18 cellular contexts compared by ENCODE assay signal in the genomic region with DNA sequence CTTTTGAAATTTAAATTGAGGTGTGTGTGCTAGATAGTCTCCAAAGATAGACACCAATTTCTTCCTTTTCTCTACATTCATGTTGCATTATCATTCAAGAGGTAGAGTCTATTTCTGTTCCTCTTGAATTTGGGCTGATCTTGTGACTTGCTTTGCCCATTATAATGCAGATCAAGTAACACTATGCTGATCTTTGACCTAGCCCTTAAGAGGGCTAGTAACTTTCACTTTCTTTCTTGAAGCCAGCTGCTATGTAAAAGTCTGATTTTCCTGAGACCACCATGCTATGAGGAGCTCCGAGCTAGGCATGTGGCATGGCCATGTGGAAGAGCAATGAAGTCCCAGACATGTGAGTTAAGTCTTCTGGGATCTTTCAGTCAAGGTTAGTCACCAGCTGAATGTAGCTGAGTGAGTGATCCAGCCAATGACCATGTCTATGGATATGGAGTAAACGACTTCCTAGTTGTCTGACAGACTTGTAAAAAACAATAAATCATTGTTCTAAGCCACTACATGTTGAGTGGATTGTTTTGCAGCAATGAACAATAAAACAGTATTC.
DNase-seq lines count a peak whose midpoint lies in the region; ATAC-seq, FAIRE-seq and TF ChIP-seq lines count a peak whose summit lies in the region.
"Had no signal": no experiment of that assay in that cellular context is flagged by ENCODE, and none has a peak within 500 bp of the region (broad histone marks: within the 10 kb centered on the region; RNA-seq: fewer than 3 reads in every experiment).

No MANE protein-coding gene starts in this region.

- no peak overlapping the region for H2BK20ac ChIP-seq in H1 (ENCODE audit: low read length)

- H3K4me1 ChIP-seq in HUES64 (ENCODE audit: insufficient read depth, low read length) (peaks cover 19% of the 10 kb centered on the region), H1 (replicated peaks in 1 of 4; ENCODE audit: control insufficient read depth in 3 of 4, insufficient read depth in 4 of 4, low read length in 3 of 4) (peaks cover 0 to 8% (median 2%) of the 10 kb centered on the region in 4 experiments; a peak in 4 of 7 replicates)
- H3K4me1 ChIP-seq in naive thymus-derived CD4-positive, alpha-beta T cell (ENCODE audit: control insufficient read depth in 2 of 2, insufficient read depth in 2 of 2, low read length in 2 of 2) = no peaks in the 10 kb centered on the region
- H3K4me1 ChIP-seq: prostate gland, suprapubic skin had no signal

- intact Hi-C loops in naive thymus-derived CD4-positive, alpha-beta T cell (cut with micrococcal nuclease) = no loop called here

- H3K36me3 ChIP-seq in HUES64 (ENCODE audit: insufficient read depth, low read length) = no peaks in the 10 kb centered on the region
- H3K36me3 ChIP-seq in H1 (ENCODE audit: control insufficient read depth in 2 of 4, insufficient read depth in 4 of 4, low read length in 3 of 4) = no peaks in the 10 kb centered on the region
- H3K36me3 ChIP-seq in naive thymus-derived CD4-positive, alpha-beta T cell (ENCODE audit: control insufficient read depth in 2 of 3, insufficient read depth in 3 of 3, low read length in 3 of 3) = no peaks in the 10 kb centered on the region
- H3K36me3 ChIP-seq: cardiac muscle cell, prostate gland, suprapubic skin had no signal

- no peaks in the 10 kb centered on the region for H3K79me2 ChIP-seq in H1 (ENCODE audit: control insufficient read depth in 1 of 2, insufficient read depth in 2 of 2, low read length in 2 of 2)

- peak; percentile 84 for FAIRE-seq in H1 (lab: Jason Lieb, UNC)

- ATAC-seq in naive thymus-derived CD4-positive, alpha-beta T cell = no peak
- no peak for ATAC-seq in GM21717 (IDR thresholded peaks at IDR 0.05; ENCODE audit: unreplicated experiment)
- no peak for ATAC-seq in HG03159 (IDR thresholded peaks at IDR 0.05; ENCODE audit: unreplicated experiment)
- ATAC-seq: activated CD4-positive, alpha-beta T cell treated with anti-CD3 and anti-CD28 coated beads for 36 hours; mucosa of descending colon had no signal

- no peak overlapping the region for H2BK12ac ChIP-seq in H1 (ENCODE audit: low read depth, low read length)

- CTCF ChIA-PET in H1 (lab: Charles Lee; ENCODE audit: partially characterized antibody) = no interaction called here
- CTCF ChIA-PET in naive thymus-derived CD4-positive, alpha-beta T cell (lab: Charles Lee) = no interaction called here

- no peak for TF ChIP-seq EP300 in H1 (IDR thresholded peaks at IDR 0.05; ENCODE audit: borderline replicate concordance in 1 of 2, low read depth in 2 of 2, low read length in 2 of 2)

- peak overlapping the region; percentile 34 to 45; a peak in 3 of 4 replicates for H3K4me2 ChIP-seq in H1 (ENCODE audit: insufficient read depth in 1 of 2, low read depth in 2 of 2, low read length in 2 of 2)
- H3K4me2 ChIP-seq: KMS-11 had no signal

- peaks cover 0 to 6% (median 0%) of the 10 kb centered on the region in 5 donors for H3K27me3 Mint-ChIP-seq in naive thymus-derived CD4-positive, alpha-beta T cell

- H2AFZ ChIP-seq in H1 (ENCODE audit: low read length) = peak overlapping the region; percentile 71

- 80% methylated on average over 2 of the region's 2 CpGs for WGBS in HUES64
- WGBS in H1 (ENCODE audit: extremely low coverage in 1 of 2, insufficient coverage in 1 of 2, insufficient read length in 1 of 2, insufficient replicate concordance in 2 of 2, low coverage in 1 of 2, low lambda C conversion rate in 2 of 2, missing lambda C conversion rate in 1 of 2), 2 experiments = 90% methylated on average over 2 of the region's 2 CpGs; no CpG with 5 or more reads in 1 of the 2 experiments

- H3K27ac ChIP-seq in HUES64 (ENCODE audit: low read depth, low read length) (peak overlapping the region; percentile 64; the same call in 1 of the 2 replicates), H1 (ENCODE audit: low read depth, low read length) (0 out of 2 replicates have a peak overlapping the region, but pooled peaks have one; percentile 22)
- no peak overlapping the region for H3K27ac ChIP-seq in naive thymus-derived CD4-positive, alpha-beta T cell (ENCODE audit: low read depth, low read length)
- H3K27ac ChIP-seq: cardiac muscle cell, KMS-11, prostate gland, suprapubic skin had no signal

- peak overlapping the region; percentile 44 for H4K91ac ChIP-seq in H1 (replicated peaks; ENCODE audit: insufficient read length, low read length)

- H3K4me3 ChIP-seq in HUES64 (ENCODE audit: low read length) (peak overlapping the region; percentile 16; the same call in 1 of the 2 replicates), H1 (ENCODE audit: extremely low read depth in 1 of 4, insufficient read depth in 2 of 4, low read depth in 3 of 4, low read length in 4 of 4) (peak overlapping the region in 1 of 4 experiments; percentile 32; a peak in 1 of 8 replicates)
- peak overlapping the region; percentile 16 for H3K4me3 ChIP-seq in naive thymus-derived CD4-positive, alpha-beta T cell (ENCODE audit: low read length)
- H3K4me3 ChIP-seq: cardiac muscle cell, mucosa of descending colon, prostate gland, suprapubic skin had no signal

- H3K9ac ChIP-seq in HUES64 (ENCODE audit: low read depth, low read length) (no peak overlapping the region), H1 (replicated peaks in 1 of 4; ENCODE audit: extremely low read depth in 1 of 4, low read depth in 3 of 4, low read length in 3 of 4) (no peak overlapping the region)
- H3K9ac ChIP-seq: KMS-11 had no signal

- H2AK5ac ChIP-seq in H1 (ENCODE audit: low read depth, low read length) = no peak overlapping the region

- no peak overlapping the region for H4K8ac ChIP-seq in H1 (ENCODE audit: extremely low read depth, insufficient read depth, low read length)

- no peaks in the 10 kb centered on the region for H3K79me1 ChIP-seq in H1 (ENCODE audit: low read depth, low read length)

- H3K9me3 ChIP-seq in HUES64 (ENCODE audit: insufficient read depth, low read depth, low read length) (no peaks in the 10 kb centered on the region), H1 (ENCODE audit: insufficient read depth in 2 of 2, low read depth in 1 of 2, low read length in 1 of 2) (no peaks in the 10 kb centered on the region)
- H3K9me3 ChIP-seq in naive thymus-derived CD4-positive, alpha-beta T cell (ENCODE audit: control insufficient read depth in 2 of 3, low read length in 3 of 3) = no peaks in the 10 kb centered on the region
- H3K9me3 ChIP-seq: mucosa of descending colon, prostate gland, suprapubic skin had no signal

- no peaks in the 10 kb centered on the region for H3K4me1 Mint-ChIP-seq in naive thymus-derived CD4-positive, alpha-beta T cell
- H3K4me1 Mint-ChIP-seq: activated CD4-positive, alpha-beta T cell treated with anti-CD3 and anti-CD28 coated beads for 36 hours; activated naive CD8-positive, alpha-beta T cell treated with anti-CD3 and anti-CD28 coated beads for 36 hours had no signal

- H3K56ac ChIP-seq in H1 (replicated peaks; ENCODE audit: insufficient read length, low read depth, low read length) = no peak overlapping the region

- TF ChIP-seq CTCF in H1 (IDR thresholded peaks at IDR 0.05; ENCODE audit: control extremely low read depth in 1 of 3, insufficient read depth in 1 of 3, low read depth in 1 of 3, low read length in 3 of 3) = no peak

- H4K5ac ChIP-seq in H1 (ENCODE audit: insufficient read length, low read depth, low read length) = no peak overlapping the region

- H2BK15ac ChIP-seq in H1 (ENCODE audit: low read length) = no peak overlapping the region

- no peak overlapping the region for H3K27ac Mint-ChIP-seq in naive thymus-derived CD4-positive, alpha-beta T cell
- H3K27ac Mint-ChIP-seq: activated CD4-positive, alpha-beta T cell treated with anti-CD3 and anti-CD28 coated beads for 36 hours; activated naive CD8-positive, alpha-beta T cell treated with anti-CD3 and anti-CD28 coated beads for 36 hours had no signal

- H2BK120ac ChIP-seq in H1 (replicated peaks; ENCODE audit: low read depth, low read length) = peak overlapping the region; percentile 44

- DNase-seq in ELR (ENCODE audit: low read depth) (peak; percentile 43), H1 (ENCODE audit: low read depth in 1 of 2, low spot score in 2 of 2) (no peak), NCI-H526 (lab: John Stamatoyannopoulos, UW) (no peak), HPDE6-E6E7 (ENCODE audit: extremely low spot score) (no peak)
- no peak for DNase-seq in naive thymus-derived CD4-positive, alpha-beta T cell
- DNase-seq: activated CD4-positive, alpha-beta T cell treated with anti-CD3 and anti-CD28 coated beads for 36 hours; activated naive CD8-positive, alpha-beta T cell treated with anti-CD3 and anti-CD28 coated beads for 36 hours; AML-193; DMS153; mucosa of descending colon; NCI-H524 had no signal

- no peaks in the 10 kb centered on the region for H4K20me1 ChIP-seq in H1 (replicated peaks in 1 of 2; ENCODE audit: control insufficient read depth in 1 of 2, insufficient read depth in 2 of 2, low read length in 2 of 2)

- no peak overlapping the region for H2BK5ac ChIP-seq in H1 (ENCODE audit: low read depth, low read length)

- H3K14ac ChIP-seq in H1 (ENCODE audit: insufficient read length) = no peak overlapping the region

- H3K23me2 ChIP-seq in H1 (ENCODE audit: low read depth, low read length) = no peaks in the 10 kb centered on the region

- POLR2A ChIA-PET in H1 (lab: Charles Lee; ENCODE audit: partially characterized antibody) = no interaction called here
- POLR2A ChIA-PET in naive thymus-derived CD4-positive, alpha-beta T cell (lab: Charles Lee) = no interaction called here

- peak overlapping the region in 4 of 10 donors; percentile 10 to 60 (median 22) for H3K4me3 Mint-ChIP-seq in naive thymus-derived CD4-positive, alpha-beta T cell
- H3K4me3 Mint-ChIP-seq: activated CD4-positive, alpha-beta T cell treated with anti-CD3 and anti-CD28 coated beads for 36 hours; activated naive CD8-positive, alpha-beta T cell treated with anti-CD3 and anti-CD28 coated beads for 36 hours had no signal

- H3K9me3 Mint-ChIP-seq in naive thymus-derived CD4-positive, alpha-beta T cell = peaks cover 0 to 3% (median 0%) of the 10 kb centered on the region in 11 donors
- H3K9me3 Mint-ChIP-seq: activated naive CD8-positive, alpha-beta T cell treated with anti-CD3 and anti-CD28 coated beads for 36 hours had no signal

- no peak for TF ChIP-seq RAD21 in H1 (IDR thresholded peaks at IDR 0.05 in 1 of 2, conservative IDR thresholded peaks at IDR 0.05 in 1 of 2; ENCODE audit: low read depth in 2 of 2, low read length in 2 of 2)

- H3K27me3 ChIP-seq in HUES64 (ENCODE audit: insufficient read depth, low read length) (no peaks in the 10 kb centered on the region), H1 (replicated peaks in 1 of 4; ENCODE audit: control insufficient read depth in 3 of 4, extremely low read depth in 1 of 4, insufficient read depth in 3 of 4, low read length in 3 of 4) (no peaks in the 10 kb centered on the region)
- H3K27me3 ChIP-seq in naive thymus-derived CD4-positive, alpha-beta T cell (ENCODE audit: control insufficient read depth in 2 of 2, insufficient read depth in 2 of 2, low read length in 2 of 2) = no peaks in the 10 kb centered on the region
- H3K27me3 ChIP-seq: cardiac muscle cell, suprapubic skin had no signal

- TF ChIP-seq POLR2A in H1 (IDR thresholded peaks at IDR 0.05; ENCODE audit: control extremely low read depth in 1 of 2, low read depth in 2 of 2, low read length in 2 of 2) = no peak

- H3K4ac ChIP-seq in H1 (replicated peaks; ENCODE audit: insufficient read length, low read depth, low read length) = no peak overlapping the region

- H3K18ac ChIP-seq in H1 (ENCODE audit: extremely low read depth, low read length) = no peak overlapping the region

- no peaks in the 10 kb centered on the region for H3K36me3 Mint-ChIP-seq in naive thymus-derived CD4-positive, alpha-beta T cell
- H3K36me3 Mint-ChIP-seq: activated naive CD8-positive, alpha-beta T cell treated with anti-CD3 and anti-CD28 coated beads for 36 hours had no signal

- H3K23ac ChIP-seq in H1 (ENCODE audit: insufficient read length) = no peak overlapping the region
